7 cellular contexts compared by ENCODE assay signal in the genomic region with DNA sequence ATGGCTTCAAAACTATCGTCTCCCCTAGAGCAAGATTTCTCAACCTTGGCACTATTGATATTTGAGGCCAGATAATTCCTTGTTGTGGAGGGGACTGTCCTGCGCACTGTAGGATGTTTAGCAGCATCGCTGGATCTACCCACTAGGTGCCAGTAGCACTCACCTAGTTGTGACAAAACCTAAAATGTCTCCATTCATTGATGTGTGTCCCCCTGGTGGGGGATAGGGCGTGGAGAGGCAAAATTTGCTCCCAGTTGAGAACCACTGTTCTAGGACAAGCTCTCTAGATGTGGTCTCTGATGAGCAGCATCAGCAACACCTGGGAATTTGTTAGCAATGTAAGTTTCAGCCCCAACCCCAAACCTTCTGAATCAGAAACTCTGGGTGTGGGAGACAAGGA.
DNase-seq lines count a peak whose midpoint lies in the region; ATAC-seq and TF ChIP-seq lines count a peak whose summit lies in the region.

No MANE protein-coding gene starts in this region.

- no peak overlapping the region for H3K27ac ChIP-seq in OCI-LY1 (ENCODE audit: low read depth, low read length, poor library complexity, severe bottlenecking)

- no peaks in the 10 kb centered on the region for H3K79me2 ChIP-seq in OCI-LY1 (ENCODE audit: insufficient read depth, low read length)

- no peaks in the 10 kb centered on the region for H3K27me3 ChIP-seq in OCI-LY1 (ENCODE audit: insufficient read depth, low read length)

- no peaks in the 10 kb centered on the region for H3K4me1 ChIP-seq in OCI-LY1 (ENCODE audit: insufficient read depth, low read length, severe bottlenecking)

- H4K20me1 ChIP-seq in OCI-LY1 (ENCODE audit: insufficient read depth, low read length): no peaks in the 10 kb centered on the region

- H3K4me2 ChIP-seq in OCI-LY1 (ENCODE audit: low read length): no peak overlapping the region

- H3K9me2 ChIP-seq in OCI-LY1 (ENCODE audit: low read depth, low read length): no peaks in the 10 kb centered on the region

- ATAC-seq in sciatic nerve (no peak), left cardiac atrium (no peak)

- H3K4me3 ChIP-seq in GM12875 (ENCODE audit: low read depth, low read length): no peak overlapping the region
- H3K4me3 ChIP-seq in OCI-LY1 (ENCODE audit: low read depth, low read length, poor library complexity, severe bottlenecking): no peak overlapping the region

- H3K9ac ChIP-seq in OCI-LY1 (ENCODE audit: low read length): no peak overlapping the region

- intact Hi-C loops in sciatic nerve (cut with DNase I): no loop called here
- intact Hi-C loops in left cardiac atrium (cut with DNase I): no loop called here

- peaks cover 31% of the 10 kb centered on the region; the same call in 1 of the 2 replicates for H3K36me3 ChIP-seq in OCI-LY1 (ENCODE audit: insufficient read depth, low read length)

- no peak overlapping the region for H2AFZ ChIP-seq in OCI-LY1 (ENCODE audit: low read length)

- no peaks in the 10 kb centered on the region for H3F3A ChIP-seq in OCI-LY1 (ENCODE audit: insufficient read depth, low read length)

- DNase-seq in activated naive CD8-positive, alpha-beta T cell treated with anti-CD3 and anti-CD28 coated beads, Interleukin-2, amount 50 U/mL, for 16 hours (ENCODE audit: low read depth, low spot score): peak; percentile 7
- peak; percentile 50 for DNase-seq in stimulated activated CD4-positive, alpha-beta T cell treated with anti-CD3 and anti-CD28 coated beads, Interleukin-15, amount 100 ng/mL, for 24 hours
- DNase-seq in sciatic nerve (ENCODE audit: low spot score) (no peak), left cardiac atrium (no peak), AG08395 (ENCODE audit: low spot score) (no peak)

- peak; percentile 56; the same call in 1 of the 2 replicates for TF ChIP-seq CTCF in GM12875 (IDR thresholded peaks at IDR 0.05; ENCODE audit: borderline replicate concordance, insufficient read depth, low read depth, low read length)
- peak; percentile 65 for TF ChIP-seq CTCF in OCI-LY1 (IDR thresholded peaks at IDR 0.05; ENCODE audit: low read length)

- no peaks in the 10 kb centered on the region for H3K9me3 ChIP-seq in OCI-LY1 (ENCODE audit: low read length)

Comparison
In these comparisons a context has a peak if more than half of its experiments do, and no peak if none do; other contexts are left out.
1. DNase-seq: peak in activated naive CD8-positive, alpha-beta T cell treated with anti-CD3 and anti-CD28 coated beads, Interleukin-2, amount 50 U/mL, for 16 hours (single experiment) and stimulated activated CD4-positive, alpha-beta T cell treated with anti-CD3 and anti-CD28 coated beads, Interleukin-15, amount 100 ng/mL, for 24 hours (single experiment); none in sciatic nerve (single experiment), left cardiac atrium (single experiment) and AG08395 (single experiment).